17 cellular contexts compared by ENCODE assay signal in the genomic region with DNA sequence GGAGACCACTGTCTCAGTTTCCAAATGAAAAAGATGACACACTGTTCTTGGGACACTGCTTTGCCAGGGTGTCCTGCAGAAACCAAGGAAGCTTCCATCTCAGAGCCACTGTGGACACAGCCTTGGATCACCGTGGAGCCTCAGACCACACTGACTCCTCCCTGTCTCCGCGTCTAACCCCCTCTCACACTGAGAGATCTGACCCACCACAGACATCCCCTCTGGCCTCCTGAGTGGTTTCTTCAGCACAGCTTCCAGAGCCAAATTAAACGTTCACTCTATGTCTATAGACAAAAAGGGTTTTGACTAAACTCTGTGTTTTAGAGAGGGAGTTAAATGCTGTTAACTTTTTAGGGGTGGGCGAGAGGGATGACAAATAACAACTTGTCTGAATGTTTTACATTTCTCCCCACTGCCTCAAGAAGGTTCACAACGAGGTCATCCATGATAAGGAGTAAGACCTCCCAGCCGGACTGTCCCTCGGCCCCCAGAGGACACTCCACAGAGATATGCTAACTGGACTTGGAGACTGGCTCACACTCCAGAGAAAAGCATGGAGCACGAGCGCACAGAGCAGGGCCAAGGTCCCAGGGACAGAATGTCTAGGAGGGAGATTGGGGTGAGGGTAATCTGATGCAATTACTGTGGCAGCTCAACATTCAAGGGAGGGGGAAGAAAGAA.
DNase-seq lines count a peak whose midpoint lies in the region; ATAC-seq and TF ChIP-seq lines count a peak whose summit lies in the region.
"Had no signal": no experiment of that assay in that cellular context is flagged by ENCODE, and none has a peak within 500 bp of the region (broad histone marks: within the 10 kb centered on the region; RNA-seq: fewer than 3 reads in every experiment).

No MANE protein-coding gene starts in this region.

- WGBS in thyroid gland, 2 donors: 51 to 53% methylated on average over 10 of the region's 10 CpGs

- no peak for TF ChIP-seq POLR2A in thyroid gland (IDR thresholded peaks at IDR 0.05)

- intact Hi-C loops in Right ventricle myocardium inferior (cut with DNase I) (loop anchor here (5.0 kb wide), 1 partner anchor 62 kb away; no protein-coding TSS in a partner anchor), cardiac septum (cut with DNase I) (no loop called here), Right ventricle myocardium superior (cut with DNase I) (loop anchor here (10.0 kb wide), 1 partner anchor 120 kb away; no protein-coding TSS in a partner anchor), thyroid gland (cut with DNase I) (no loop called here)

- no peaks in the 10 kb centered on the region for H3K36me3 ChIP-seq in thyroid gland

- no peaks in the 10 kb centered on the region for H3K27me3 ChIP-seq in thyroid gland

- ATAC-seq in Right ventricle myocardium inferior: peak; percentile 42
- peak; percentile 32 for ATAC-seq in Right ventricle myocardium superior (ENCODE audit: poor library complexity)
- peak; percentile 42 for ATAC-seq in omental fat pad (ENCODE audit: low FRiP score)
- ATAC-seq in GM21737 (IDR thresholded peaks at IDR 0.05; ENCODE audit: unreplicated experiment): no peak
- ATAC-seq: naive thymus-derived CD4-positive, alpha-beta T cell; WTC11 had no signal

- TF ChIP-seq CTCF in omental fat pad (IDR thresholded peaks at IDR 0.05): no peak
- TF ChIP-seq CTCF in thyroid gland (IDR thresholded peaks at IDR 0.05): no peak

- H3K9me3 ChIP-seq in thyroid gland: no peaks in the 10 kb centered on the region

- peak overlapping the region in 1 of 3 donors; percentile 41 for H3K27ac ChIP-seq in thyroid gland
- H3K27ac ChIP-seq: RWPE1 had no signal

- DNase-seq in Right ventricle myocardium inferior (ENCODE audit: missing footprints): peak; percentile 72
- no peak for DNase-seq in cardiac septum (ENCODE audit: low spot score)
- peak; percentile 65 for DNase-seq in Right ventricle myocardium superior
- DNase-seq in omental fat pad (ENCODE audit: low spot score): no peak
- DNase-seq in thyroid gland: no peak
- DNase-seq in NCI-H2227 treated with DMSO at 0.1 percent for 48 hours (lab: John Stamatoyannopoulos, UW): no peak
- DNase-seq in NCI-H1436 (lab: John Stamatoyannopoulos, UW): no peak
- DNase-seq: 8988T; activated T-cell treated with anti-CD3 and anti-CD28 coated beads, Interleukin-2, amount 50 U/mL, for 48 hours; cortex of kidney; DND-41; hypothalamus; naive thymus-derived CD4-positive, alpha-beta T cell; stimulated activated CD4-positive, alpha-beta T cell treated with anti-CD3 and anti-CD28 coated beads, Interleukin-4, amount 100 ng/mL, for 1 hour had no signal

- peaks cover 0 to 19% of the 10 kb centered on the region in 2 donors for H3K4me1 ChIP-seq in thyroid gland

- no peak overlapping the region for H3K4me3 ChIP-seq in thyroid gland (replicated peaks in 1 of 3)

Comparison
In these comparisons a context has a peak if more than half of its experiments do, and no peak if none do; other contexts are left out.
1. DNase-seq: peak in Right ventricle myocardium inferior (single experiment) and Right ventricle myocardium superior (single experiment); none in cardiac septum (single experiment), omental fat pad (single experiment), thyroid gland (0 of 2), NCI-H2227 treated with DMSO at 0.1 percent for 48 hours (single experiment) and NCI-H1436 (single experiment).
2. intact Hi-C loops: an anchor here in Right ventricle myocardium inferior (5.0 kb wide) and Right ventricle myocardium superior (10.0 kb wide); none called in cardiac septum and thyroid gland.